9 cellular contexts compared by ENCODE assay signal in genomic region chr19:57269515-57270250, GRCh38. TPM values are rescaled to one million over a fixed set of nuclear protein-coding genes. Genes with fewer than 3 reads are reported as not detected.
DNase-seq lines count a peak whose midpoint lies in the region; ATAC-seq and TF ChIP-seq lines count a peak whose summit lies in the region.
"Had no signal": no experiment of that assay in that cellular context is flagged by ENCODE, and none has a peak within 500 bp of the region (broad histone marks: within the 10 kb centered on the region; RNA-seq: fewer than 3 reads in every experiment).

No MANE protein-coding gene starts in this region.

- no peaks in the 10 kb centered on the region for H3K27me3 Mint-ChIP-seq in activated T-cell treated with anti-CD3 and anti-CD28 coated beads, Interleukin-2, amount 50 U/mL, for 72 hours (ENCODE audit: low read depth)
- peaks cover 5% of the 10 kb centered on the region for H3K27me3 Mint-ChIP-seq in endothelial cell (ENCODE audit: unreplicated experiment)
- no peaks in the 10 kb centered on the region for H3K27me3 Mint-ChIP-seq in stimulated activated memory B cell treated with anti-CD40 and anti-IgM and Interleukin-4, amounts not matched to agents 10 μg/mL and 1 μg/mL and 100 μg/mL, for 72 hours

- H4K20me1 ChIP-seq in Karpas-422 (ENCODE audit: insufficient read depth, low read depth, low read length), result no peaks in the 10 kb centered on the region

- H3K4me1 Mint-ChIP-seq in activated T-cell treated with anti-CD3 and anti-CD28 coated beads, Interleukin-2, amount 50 U/mL, for 72 hours (ENCODE audit: low read depth), result peaks cover 32% of the 10 kb centered on the region
- peaks cover 6% of the 10 kb centered on the region for H3K4me1 Mint-ChIP-seq in endothelial cell (ENCODE audit: unreplicated experiment)
- H3K4me1 Mint-ChIP-seq in stimulated activated memory B cell treated with anti-CD40 and anti-IgM and Interleukin-4, amounts not matched to agents 10 μg/mL and 1 μg/mL and 100 μg/mL, for 72 hours, result peaks cover 64% of the 10 kb centered on the region

- peaks cover 45% of the 10 kb centered on the region for H3K4me1 ChIP-seq in Karpas-422 (ENCODE audit: low read length)
- no peaks in the 10 kb centered on the region for H3K4me1 ChIP-seq in transverse colon

- H3K9me3 Mint-ChIP-seq in activated T-cell treated with anti-CD3 and anti-CD28 coated beads, Interleukin-2, amount 50 U/mL, for 72 hours, result peaks cover 10 to 15% of the 10 kb centered on the region in 2 donors
- no peaks in the 10 kb centered on the region for H3K9me3 Mint-ChIP-seq in endothelial cell (ENCODE audit: unreplicated experiment)
- no peaks in the 10 kb centered on the region for H3K9me3 Mint-ChIP-seq in stimulated activated memory B cell treated with anti-CD40 and anti-IgM and Interleukin-4, amounts not matched to agents 10 μg/mL and 1 μg/mL and 100 μg/mL, for 72 hours

- no peaks in the 10 kb centered on the region for H3K9me2 ChIP-seq in Karpas-422 (replicated peaks; ENCODE audit: insufficient read depth, low read length)

- TF ChIP-seq CTCF in endothelial cell (IDR thresholded peaks at IDR 0.05; ENCODE audit: unreplicated experiment) (no peak), transverse colon (IDR thresholded peaks at IDR 0.05) (no peak)

- DNase-seq in activated T-cell treated with anti-CD3 and anti-CD28 coated beads, Interleukin-2, amount 50 U/mL, for 72 hours, result no peak
- no peak for DNase-seq in activated T-cell treated with anti-CD3 and anti-CD28 coated beads, Interleukin-2, amount 50 U/mL, for 48 hours
- peak; percentile 85 for DNase-seq in Karpas-422
- no peak for DNase-seq in endothelial cell (ENCODE audit: low spot score)
- no peak for DNase-seq in transverse colon
- no peak for DNase-seq in NCI-H446 (lab: John Stamatoyannopoulos, UW)
- no peak for DNase-seq in ureter (ENCODE audit: low spot score)

- H3K27ac Mint-ChIP-seq in activated T-cell treated with anti-CD3 and anti-CD28 coated beads, Interleukin-2, amount 50 U/mL, for 72 hours, result peak overlapping the region; percentile 44
- peak overlapping the region; percentile 38 for H3K27ac Mint-ChIP-seq in endothelial cell (ENCODE audit: unreplicated experiment)
- peak overlapping the region; percentile 92 for H3K27ac Mint-ChIP-seq in stimulated activated memory B cell treated with anti-CD40 and anti-IgM and Interleukin-4, amounts not matched to agents 10 μg/mL and 1 μg/mL and 100 μg/mL, for 72 hours

- H3K36me3 Mint-ChIP-seq in activated T-cell treated with anti-CD3 and anti-CD28 coated beads, Interleukin-2, amount 50 U/mL, for 72 hours (ENCODE audit: insufficient read depth in 2 of 2), result peaks cover 13 to 36% of the 10 kb centered on the region in 2 donors
- H3K36me3 Mint-ChIP-seq in endothelial cell (ENCODE audit: low read depth, unreplicated experiment), result no peaks in the 10 kb centered on the region
- H3K36me3 Mint-ChIP-seq in stimulated activated memory B cell treated with anti-CD40 and anti-IgM and Interleukin-4, amounts not matched to agents 10 μg/mL and 1 μg/mL and 100 μg/mL, for 72 hours, result peaks cover 36% of the 10 kb centered on the region

- H3K36me3 ChIP-seq in Karpas-422 (ENCODE audit: insufficient read depth, low read length), result 0 out of 2 replicates have a peak, but pooled peaks cover under 1% of the 10 kb centered on the region
- H3K36me3 ChIP-seq in transverse colon, result no peaks in the 10 kb centered on the region

- TF ChIP-seq POLR2A in transverse colon (IDR thresholded peaks at IDR 0.05), result no peak

- in situ Hi-C loops in transverse colon (cut with MboI; ENCODE audit: low pct_ligation_motif_present in 1 of 4, low pct_unique_long_range_greater_than_20kb in 1 of 4, low sequenced_read_pairs in 3 of 4), result no loop called here

- H3K4me3 Mint-ChIP-seq in activated T-cell treated with anti-CD3 and anti-CD28 coated beads, Interleukin-2, amount 50 U/mL, for 72 hours, result peak overlapping the region in 1 of 2 donors; percentile 49
- H3K4me3 Mint-ChIP-seq in endothelial cell (ENCODE audit: unreplicated experiment), result no peak overlapping the region
- peak overlapping the region; percentile 62 for H3K4me3 Mint-ChIP-seq in stimulated activated memory B cell treated with anti-CD40 and anti-IgM and Interleukin-4, amounts not matched to agents 10 μg/mL and 1 μg/mL and 100 μg/mL, for 72 hours

- peak overlapping the region; percentile 43 for H3K9ac ChIP-seq in Karpas-422 (ENCODE audit: low read length)

- 63 to 83% methylated on average over 1 to 4 of the region's 4 CpGs for WGBS in transverse colon (ENCODE audit: low coverage in 1 of 2), 2 donors

- H3K9me3 ChIP-seq in Karpas-422 (ENCODE audit: low read length), result no peaks in the 10 kb centered on the region
- no peaks in the 10 kb centered on the region for H3K9me3 ChIP-seq in transverse colon

- peak overlapping the region; percentile 44 for H3K4me3 ChIP-seq in Karpas-422 (ENCODE audit: low read length)
- H3K4me3 ChIP-seq in transverse colon, result no peak overlapping the region

- H3K79me2 ChIP-seq in Karpas-422 (ENCODE audit: low read length), result no peaks in the 10 kb centered on the region

- H3K27ac ChIP-seq in Karpas-422 (ENCODE audit: low read length) (peak overlapping the region; percentile 81), transverse colon (peak overlapping the region in 1 of 4 donors; percentile 36)
- H3K27ac ChIP-seq: C4-2B had no signal

- peak overlapping the region; percentile 67 for H3K4me2 ChIP-seq in Karpas-422 (ENCODE audit: low read depth, low read length, poor library complexity, severe bottlenecking)

- TF ChIP-seq EP300 in transverse colon (IDR thresholded peaks at IDR 0.05; ENCODE audit: low read depth), result no peak

- H3K27me3 ChIP-seq in Karpas-422 (ENCODE audit: low read length) (no peaks in the 10 kb centered on the region), transverse colon (no peaks in the 10 kb centered on the region)

- H2AFZ ChIP-seq in Karpas-422 (ENCODE audit: low read length), result peak overlapping the region; percentile 71

- intact Hi-C loops in transverse colon (cut with DNase I; ENCODE audit: low total_unique reads), result no loop called here

- peak; percentile 75 to 79 for ATAC-seq in activated T-cell treated with anti-CD3 and anti-CD28 coated beads, Interleukin-2, amount 50 U/mL, for 72 hours (replicated peaks in 1 of 2)
- peak; percentile 86 for ATAC-seq in stimulated activated memory B cell treated with anti-CD40 and anti-IgM and Interleukin-4, amounts not matched to agents 10 μg/mL and 1 μg/mL and 100 μg/mL, for 72 hours

RNA-seq across cellular contexts. Expression of gene ZNF460, which starts 10.6 kb away (rescaled TPM):
- total RNA-seq in activated T-cell treated with anti-CD3 and anti-CD28 coated beads, Interleukin-2, amount 50 U/mL, for 72 hours, result 100 to 1,000 TPM; 114 to 129 TPM
- total RNA-seq in Karpas-422 (2014; rRNA removed; shearing (Covaris generic); ENCODE audit: low replicate concordance), result 95.1 and 113 TPM in 2 replicates
- total RNA-seq in endothelial cell (ENCODE audit: unreplicated experiment), result 51.2 TPM
- 100 to 1,000 TPM in 1 of 4 donors, 10 to 100 TPM in 3; 44.4 to 191 (median 74.6) TPM for total RNA-seq in transverse colon
- total RNA-seq in ureter, result 101 TPM

RNA-seq across cellular contexts. Expression of gene ZNF805, which starts 29.3 kb away (rescaled TPM):
- total RNA-seq in activated T-cell treated with anti-CD3 and anti-CD28 coated beads, Interleukin-2, amount 50 U/mL, for 72 hours, result 10 to 100 TPM; 14.4 to 16.2 TPM
- total RNA-seq in Karpas-422 (2014; rRNA removed; shearing (Covaris generic); ENCODE audit: low replicate concordance), result 20.5 and 23.6 TPM in 2 replicates
- total RNA-seq in endothelial cell (ENCODE audit: unreplicated experiment) (20.4 TPM), transverse colon (10 to 100 TPM; 11.1 to 21.3 (median 14.5) TPM), ureter (21.3 TPM)

RNA-seq across cellular contexts. Expression of gene AURKC, which starts 38.9 kb away (rescaled TPM):
- 1 to 10 TPM; 2.2 to 4.3 TPM for total RNA-seq in activated T-cell treated with anti-CD3 and anti-CD28 coated beads, Interleukin-2, amount 50 U/mL, for 72 hours
- total RNA-seq in Karpas-422 (2014; rRNA removed; shearing (Covaris generic); ENCODE audit: low replicate concordance), result 2.8 and 6.1 TPM in 2 replicates
- total RNA-seq in endothelial cell (ENCODE audit: unreplicated experiment), result 3.2 TPM
- total RNA-seq in transverse colon, result not detected
- 3.1 TPM for total RNA-seq in ureter

RNA-seq across cellular contexts. Expression of gene ZNF543, which starts 50.6 kb away (rescaled TPM):
- total RNA-seq in activated T-cell treated with anti-CD3 and anti-CD28 coated beads, Interleukin-2, amount 50 U/mL, for 72 hours, result 1 to 10 TPM; 8.4 to 9.0 TPM
- 19.8 and 21.6 TPM in 2 replicates for total RNA-seq in Karpas-422 (2014; rRNA removed; shearing (Covaris generic); ENCODE audit: low replicate concordance)
- 13.7 TPM for total RNA-seq in endothelial cell (ENCODE audit: unreplicated experiment)
- total RNA-seq in transverse colon, result 1 to 10 TPM; 1.4 to 9.7 (median 4.3) TPM
- total RNA-seq in ureter, result 11.7 TPM

Comparison
In these comparisons a context has a peak if more than half of its experiments do, and no peak if none do; other contexts are left out.
1. H3K27ac Mint-ChIP-seq: peak in every context shown above with its lines; median percentile 92 in stimulated activated memory B cell treated with anti-CD40 and anti-IgM and Interleukin-4, amounts not matched to agents 10 μg/mL and 1 μg/mL and 100 μg/mL, for 72 hours; 44 in activated T-cell treated with anti-CD3 and anti-CD28 coated beads, Interleukin-2, amount 50 U/mL, for 72 hours; 38 in endothelial cell.